ENCODE assay signal across 38 cellular contexts in genomic region chr4:183483997-183484396, GRCh38.
"Had no signal": no experiment of that assay in that cellular context is flagged by ENCODE, and none has a peak within 500 bp of the region (broad histone marks: within the 10 kb centered on the region; RNA-seq: fewer than 3 reads in every experiment).

No MANE protein-coding gene starts in this region.

- H3K4me1 Mint-ChIP-seq: activated CD4-positive, alpha-beta T cell treated with anti-CD3 and anti-CD28 coated beads for 36 hours; activated naive CD8-positive, alpha-beta T cell treated with anti-CD3 and anti-CD28 coated beads for 36 hours; activated T-helper 17 cell treated with anti-CD3 and anti-CD28 coated beads, Interleukin-2, amount 50 U/mL, for 72 hours; brain; central memory CD8-positive, alpha-beta T cell; T-cell; WTC11 had no signal

- H3K36me3 Mint-ChIP-seq: activated CD4-positive, alpha-beta memory T cell treated with anti-CD3 and anti-CD28 coated beads for 36 hours; activated naive CD4-positive, alpha-beta T cell treated with anti-CD3 and anti-CD28 coated beads, Interleukin-2, amount 50 U/mL, for 72 hours; activated naive CD8-positive, alpha-beta T cell treated with anti-CD3 and anti-CD28 coated beads for 36 hours; T-cell had no signal

- H3K4me3 ChIP-seq: adrenal gland, ascending aorta, cardiac muscle cell had no signal

- H3K27me3 Mint-ChIP-seq: activated CD4-positive, alpha-beta memory T cell treated with anti-CD3 and anti-CD28 coated beads for 36 hours; activated CD4-positive, alpha-beta T cell treated with anti-CD3 and anti-CD28 coated beads for 36 hours; activated CD8-positive, alpha-beta T cell treated with anti-CD3 and anti-CD28 coated beads for 36 hours; activated naive CD8-positive, alpha-beta T cell treated with anti-CD3 and anti-CD28 coated beads for 36 hours; activated T-helper 17 cell treated with anti-CD3 and anti-CD28 coated beads, Interleukin-2, amount 50 U/mL, for 72 hours; brain; central memory CD8-positive, alpha-beta T cell; T-cell had no signal

- DNase-seq: activated CD4-positive, alpha-beta memory T cell treated with anti-CD3 and anti-CD28 coated beads for 36 hours; activated CD4-positive, alpha-beta T cell treated with anti-CD3 and anti-CD28 coated beads for 1 hour; activated CD4-positive, alpha-beta T cell treated with anti-CD3 and anti-CD28 coated beads for 36 hours; activated CD4-positive, alpha-beta T cell treated with anti-CD3 and anti-CD28 coated beads for 48 hours; activated CD4-positive, alpha-beta T cell treated with anti-CD3 and anti-CD28 coated beads, Interleukin-2, amount 50 U/mL, for 1 hour; activated CD4-positive, alpha-beta T cell treated with anti-CD3 and anti-CD28 coated beads, Interleukin-2, amount 50 U/mL, for 4 hours; activated CD4-positive, CD25-positive, alpha-beta regulatory T cell; activated CD8-positive, alpha-beta memory T cell treated with anti-CD3 and anti-CD28 coated beads, Interleukin-2, amount 50 U/mL, for 4 hours; activated CD8-positive, alpha-beta T cell treated with anti-CD3 and anti-CD28 coated beads for 36 hours; activated effector memory CD4-positive, alpha-beta T cell treated with anti-CD3 and anti-CD28 coated beads, Interleukin-2, amount 50 U/mL, for 16 hours; activated gamma-delta T cell treated with Interleukin-2 at 50 U/mL for 16 hours; activated naive CD4-positive, alpha-beta T cell; activated naive CD4-positive, alpha-beta T cell treated with anti-CD3 and anti-CD28 coated beads for 36 hours; activated naive CD4-positive, alpha-beta T cell treated with anti-CD3 and anti-CD28 coated beads, Interleukin-2, amount 50 U/mL, for 16 hours; activated naive CD8-positive, alpha-beta T cell treated with anti-CD3 and anti-CD28 coated beads for 36 hours; activated T-cell treated with anti-CD3 and anti-CD28 coated beads for 4 hours; activated T-cell treated with anti-CD3 and anti-CD28 coated beads, Interleukin-2, amount 50 U/mL, for 1 hour; activated T-cell treated with anti-CD3 and anti-CD28 coated beads, Interleukin-2, amount 50 U/mL, for 4 hours; activated T-cell treated with anti-CD3 and anti-CD28 coated beads, Interleukin-2, amount 50 U/mL, for 72 hours; adrenal gland; amygdala; anterior cingulate cortex; cerebellar nuclear complex; T-cell; T-helper 2 cell; T-helper 9 cell; WERI-Rb-1 had no signal

- H3K27ac ChIP-seq: adrenal gland, ascending aorta, cardiac muscle cell, WERI-Rb-1 had no signal

- H3K4me3 Mint-ChIP-seq: activated CD4-positive, alpha-beta memory T cell treated with anti-CD3 and anti-CD28 coated beads for 36 hours; activated CD4-positive, alpha-beta T cell treated with anti-CD3 and anti-CD28 coated beads for 36 hours; activated CD8-positive, alpha-beta T cell treated with anti-CD3 and anti-CD28 coated beads for 36 hours; activated naive CD4-positive, alpha-beta T cell treated with anti-CD3 and anti-CD28 coated beads for 36 hours; activated naive CD8-positive, alpha-beta T cell treated with anti-CD3 and anti-CD28 coated beads for 36 hours; activated T-cell treated with anti-CD3 and anti-CD28 coated beads, Interleukin-2, amount 50 U/mL, for 4 hours; activated T-cell treated with anti-CD3 and anti-CD28 coated beads, Interleukin-2, amount 50 U/mL, for 72 hours; activated T-helper 1 cell treated with anti-CD3 and anti-CD28 coated beads, Interleukin-12 subunit alpha, Interleukin-12 subunit beta, Interleukin-2, Interleukin-4 antibody, amounts not matched to agents 30 ng/mL and 10 ng/mL and 1 ng/mL, durations not matched to agents 14 hours and 24 hours and 36 hours; activated T-helper 17 cell treated with anti-CD3 and anti-CD28 coated beads, Interleukin-2, amount 50 U/mL, for 72 hours; brain; central memory CD8-positive, alpha-beta T cell; T-cell; T-helper 2 cell treated with Interferon-gamma antibody and Interleukin-4, amounts not matched to agents 5 μg/mL and 100 μg/mL, for 36 hours; WTC11 had no signal

- H3K9me3 ChIP-seq: adrenal gland, ascending aorta had no signal

- FAIRE-seq: bronchial epithelial cell had no signal

- H3K36me3 ChIP-seq: adrenal gland, ascending aorta, cardiac muscle cell, WERI-Rb-1 had no signal

- ATAC-seq: activated CD4-positive, alpha-beta T cell treated with anti-CD3 and anti-CD28 coated beads for 36 hours; activated CD4-positive, CD25-positive, alpha-beta regulatory T cell treated with anti-CD3 and anti-CD28 coated beads, Interleukin-2, amount 50 U/mL, for 24 hours; activated CD8-positive, alpha-beta T cell treated with anti-CD3 and anti-CD28 coated beads for 36 hours; activated naive CD4-positive, alpha-beta T cell treated with anti-CD3 and anti-CD28 coated beads, Interleukin-2, amount 50 U/mL, for 72 hours; activated T-cell treated with anti-CD3 and anti-CD28 coated beads, Interleukin-2, amount 50 U/mL, for 4 hours; activated T-cell treated with anti-CD3 and anti-CD28 coated beads, Interleukin-2, amount 50 U/mL, for 72 hours; activated T-helper 17 cell treated with anti-CD3 and anti-CD28 coated beads, Interleukin-2, amount 50 U/mL, for 72 hours; T-cell; WTC11 had no signal

- H3K4me1 ChIP-seq: adrenal gland, ascending aorta had no signal

- H3K27ac Mint-ChIP-seq: activated CD4-positive, alpha-beta memory T cell treated with anti-CD3 and anti-CD28 coated beads for 36 hours; activated CD4-positive, alpha-beta T cell treated with anti-CD3 and anti-CD28 coated beads for 36 hours; activated CD8-positive, alpha-beta T cell treated with anti-CD3 and anti-CD28 coated beads for 36 hours; activated naive CD4-positive, alpha-beta T cell treated with anti-CD3 and anti-CD28 coated beads for 36 hours; activated naive CD4-positive, alpha-beta T cell treated with anti-CD3 and anti-CD28 coated beads, Interleukin-2, amount 50 U/mL, for 72 hours; activated naive CD8-positive, alpha-beta T cell treated with anti-CD3 and anti-CD28 coated beads for 36 hours; activated T-cell treated with anti-CD3 and anti-CD28 coated beads, Interleukin-2, amount 50 U/mL, for 72 hours; activated T-helper 1 cell treated with anti-CD3 and anti-CD28 coated beads, Interleukin-12 subunit alpha, Interleukin-12 subunit beta, Interleukin-2, Interleukin-4 antibody, amounts not matched to agents 30 ng/mL and 10 ng/mL and 1 ng/mL, durations not matched to agents 14 hours and 24 hours and 36 hours; activated T-helper 17 cell treated with anti-CD3 and anti-CD28 coated beads, Interleukin-2, amount 50 U/mL, for 72 hours; brain; T-cell; T-helper 2 cell treated with Interferon-gamma antibody and Interleukin-4, amounts not matched to agents 5 μg/mL and 100 μg/mL, for 36 hours; WTC11 had no signal

- H3K27me3 ChIP-seq: adrenal gland, ascending aorta, cardiac muscle cell had no signal
